Comparison of ENCODE assay signal across 32 cellular contexts in the genomic region with DNA sequence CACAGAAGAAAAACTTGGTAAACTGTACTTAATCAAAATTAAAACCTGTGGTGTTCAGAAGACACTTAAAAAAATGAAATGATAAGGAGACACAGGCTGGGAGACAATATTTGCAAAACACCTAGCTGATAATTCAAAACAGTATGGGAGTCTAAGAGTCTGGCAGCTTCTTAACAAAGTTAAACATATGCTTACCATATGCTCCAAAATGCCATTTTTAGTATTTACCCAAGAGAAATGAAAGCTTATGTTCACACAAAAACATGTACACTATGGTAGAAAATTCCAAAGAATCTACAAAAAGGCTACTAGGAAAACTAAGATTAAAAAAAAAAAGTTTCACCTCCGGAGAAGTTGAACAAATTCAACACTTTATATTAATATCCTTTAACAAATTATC. TPM values are rescaled to one million over a fixed set of nuclear protein-coding genes. Genes with fewer than 3 reads are reported as not detected.
DNase-seq lines count a peak whose midpoint lies in the region; ATAC-seq and TF ChIP-seq lines count a peak whose summit lies in the region.
"Had no signal": no experiment of that assay in that cellular context is flagged by ENCODE, and none has a peak within 500 bp of the region (broad histone marks: within the 10 kb centered on the region; RNA-seq: fewer than 3 reads in every experiment).

No MANE protein-coding gene starts in this region.

- peak; percentile 20 for DNase-seq in DMS 273 (lab: John Stamatoyannopoulos, UW; ENCODE audit: unreplicated experiment)
- DNase-seq in DMS 273 treated with DMSO at 0.1 percent for 48 hours (lab: John Stamatoyannopoulos, UW) = no peak
- no peak for DNase-seq in HFFc6
- no peak for DNase-seq in epithelial cell of prostate (ENCODE audit: low read depth, low spot score)
- DNase-seq in progenitor cell of endocrine pancreas (ENCODE audit: low spot score, unreplicated experiment) = no peak
- no peak for DNase-seq in NCI-H526 treated with DMSO at 0.1 percent for 48 hours (lab: John Stamatoyannopoulos, UW)
- DNase-seq: activated CD4-positive, alpha-beta memory T cell treated with anti-CD3 and anti-CD28 coated beads, Interleukin-2, amount 10 ng/mL, durations not matched to agents 7 days and 5 days; activated CD4-positive, alpha-beta T cell treated with anti-CD3 and anti-CD28 coated beads for 1 hour; activated effector memory CD4-positive, alpha-beta T cell treated with Interleukin-2 at 50 U/mL for 16 hours; activated naive CD8-positive, alpha-beta T cell treated with anti-CD3 and anti-CD28 coated beads for 36 hours; CD8-positive, alpha-beta T cell; cortex of kidney; DMS153; effector memory CD4-positive, alpha-beta T cell; H9; hippocampal formation; left cardiac atrium; MM.1S; NCI-H2029; NCI-H524 treated with DMSO at 0.1 percent for 48 hours; nephron progenitor cell; OCI-M1; stimulated activated CD4-positive, alpha-beta T cell treated with anti-CD3 and anti-CD28 coated beads, Interleukin-15, amount 100 ng/mL, for 24 hours; stimulated activated CD4-positive, alpha-beta T cell treated with anti-CD3 and anti-CD28 coated beads, Interleukin-4, amount 100 ng/mL, for 4 hours; transverse colon had no signal

- H3K36me3 Mint-ChIP-seq in HFFc6 (ENCODE audit: low read depth) (peaks cover 63% of the 10 kb centered on the region), progenitor cell of endocrine pancreas (ENCODE audit: insufficient read depth) (peaks cover 40% of the 10 kb centered on the region)

- H3K27me3 Mint-ChIP-seq in HFFc6 (ENCODE audit: insufficient read depth) (peaks cover 4% of the 10 kb centered on the region), progenitor cell of endocrine pancreas (no peaks in the 10 kb centered on the region)
- H3K27me3 Mint-ChIP-seq: activated CD4-positive, alpha-beta memory T cell treated with anti-CD3 and anti-CD28 coated beads, Interleukin-2, amount 10 ng/mL, durations not matched to agents 7 days and 5 days; activated naive CD8-positive, alpha-beta T cell treated with anti-CD3 and anti-CD28 coated beads for 36 hours had no signal

- H3K27ac Mint-ChIP-seq in HFFc6 (peak overlapping the region; percentile 64), progenitor cell of endocrine pancreas (peak overlapping the region; percentile 74)
- H3K27ac Mint-ChIP-seq: activated CD4-positive, alpha-beta memory T cell treated with anti-CD3 and anti-CD28 coated beads, Interleukin-2, amount 10 ng/mL, durations not matched to agents 7 days and 5 days; activated naive CD8-positive, alpha-beta T cell treated with anti-CD3 and anti-CD28 coated beads for 36 hours; CD8-positive, alpha-beta T cell; H9; T-helper 2 cell treated with Interferon-gamma antibody and Interleukin-4, amounts not matched to agents 5 μg/mL and 100 μg/mL, for 36 hours had no signal

- H3K9me3 Mint-ChIP-seq in HFFc6 = no peaks in the 10 kb centered on the region
- no peaks in the 10 kb centered on the region for H3K9me3 Mint-ChIP-seq in progenitor cell of endocrine pancreas (ENCODE audit: low read depth)
- H3K9me3 Mint-ChIP-seq: activated CD4-positive, alpha-beta memory T cell treated with anti-CD3 and anti-CD28 coated beads, Interleukin-2, amount 10 ng/mL, durations not matched to agents 7 days and 5 days; activated naive CD8-positive, alpha-beta T cell treated with anti-CD3 and anti-CD28 coated beads for 36 hours; CD8-positive, alpha-beta T cell; H9; T-helper 2 cell treated with Interferon-gamma antibody and Interleukin-4, amounts not matched to agents 5 μg/mL and 100 μg/mL, for 36 hours had no signal

- TF ChIP-seq CTCF in HFFc6 (IDR thresholded peaks at IDR 0.05) = no peak
- TF ChIP-seq CTCF in progenitor cell of endocrine pancreas (IDR thresholded peaks at IDR 0.05; ENCODE audit: unreplicated experiment) = no peak

- H3K4me3 Mint-ChIP-seq in HFFc6 (no peak overlapping the region), progenitor cell of endocrine pancreas (ENCODE audit: low read depth) (no peak overlapping the region)
- H3K4me3 Mint-ChIP-seq: activated CD4-positive, alpha-beta memory T cell treated with anti-CD3 and anti-CD28 coated beads, Interleukin-2, amount 10 ng/mL, durations not matched to agents 7 days and 5 days; activated naive CD8-positive, alpha-beta T cell treated with anti-CD3 and anti-CD28 coated beads for 36 hours; CD8-positive, alpha-beta T cell; H9; nephron progenitor cell; T-helper 2 cell treated with Interferon-gamma antibody and Interleukin-4, amounts not matched to agents 5 μg/mL and 100 μg/mL, for 36 hours had no signal

- ATAC-seq in esophagus mucosa (no peak), HG03469 (IDR thresholded peaks at IDR 0.05; ENCODE audit: unreplicated experiment) (no peak)
- ATAC-seq: CD8-positive, alpha-beta T cell; gastroesophageal sphincter; left cardiac atrium had no signal

- peaks cover 34% of the 10 kb centered on the region for H3K4me1 Mint-ChIP-seq in HFFc6 (ENCODE audit: low read depth)
- H3K4me1 Mint-ChIP-seq in progenitor cell of endocrine pancreas (ENCODE audit: low read depth) = no peaks in the 10 kb centered on the region
- H3K4me1 Mint-ChIP-seq: activated naive CD8-positive, alpha-beta T cell treated with anti-CD3 and anti-CD28 coated beads for 36 hours; H9; nephron progenitor cell had no signal

- H3K27ac ChIP-seq in epithelial cell of prostate = peak overlapping the region; percentile 16
- H3K27ac ChIP-seq: 22Rv1, ascending aorta, gastroesophageal sphincter, KMS-11, transverse colon had no signal

RNA-seq across cellular contexts. Expression of gene ITGB1, which starts 48.6 kb away (rescaled TPM):
- 1,000 to 10,000 TPM; 1,442 to 1,960 (median 1,623) TPM for total RNA-seq in HFFc6 (2021; fragmentation: NEBNext Ultra II Directional; extraction: Animal tissue kit (Norgen Biotek cat#: 25700))
- total RNA-seq in progenitor cell of endocrine pancreas (382 and 384 TPM in 2 replicates), esophagus mucosa (102 TPM)
